Comparison of ENCODE assay signal across 8 cellular contexts in the genomic region with DNA sequence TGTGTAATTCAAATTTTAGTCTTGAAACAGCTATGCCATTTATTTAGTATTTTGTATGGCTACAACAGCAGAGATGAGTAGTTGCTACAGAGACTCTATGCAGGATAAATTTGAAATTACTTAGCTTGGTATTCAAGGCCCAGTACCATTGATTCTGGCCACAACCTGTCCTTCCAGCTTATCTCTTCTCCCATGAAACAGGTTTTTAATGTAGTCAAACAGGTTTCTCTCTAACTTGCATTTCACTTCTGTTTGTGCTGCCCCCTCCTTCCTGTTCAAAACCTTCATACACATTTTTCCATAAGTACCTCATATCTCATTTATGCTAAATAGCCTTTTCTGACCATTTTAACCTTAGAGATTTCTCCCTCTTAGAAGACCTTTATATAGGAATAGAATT. TPM values are rescaled to one million over a fixed set of nuclear protein-coding genes. Genes with fewer than 3 reads are reported as not detected.
DNase-seq lines count a peak whose midpoint lies in the region; ATAC-seq and TF ChIP-seq lines count a peak whose summit lies in the region.
"Had no signal": no experiment of that assay in that cellular context is flagged by ENCODE, and none has a peak within 500 bp of the region (broad histone marks: within the 10 kb centered on the region; RNA-seq: fewer than 3 reads in every experiment).

No MANE protein-coding gene starts in this region.

- no peak overlapping the region for H3K4me3 ChIP-seq in GM12865 (ENCODE audit: low read depth, low read length)
- H3K4me3 ChIP-seq in coronary artery, result peak overlapping the region; percentile 29
- H3K4me3 ChIP-seq in gastrocnemius medialis, result peak overlapping the region in 3 of 4 donors; percentile 93 to 99 (median 97)

- peak overlapping the region; percentile 47 to 99 for H3K27ac ChIP-seq in coronary artery
- peak overlapping the region; percentile 99 to 100 (median 99) for H3K27ac ChIP-seq in gastrocnemius medialis

- ATAC-seq in gastrocnemius medialis, result no peak
- no peak for ATAC-seq in HG03469 (IDR thresholded peaks at IDR 0.05; ENCODE audit: unreplicated experiment)

- no peaks in the 10 kb centered on the region for H3K36me3 ChIP-seq in gastrocnemius medialis

- no peak for TF ChIP-seq POLR2A in gastrocnemius medialis (IDR thresholded peaks at IDR 0.05)

- intact Hi-C loops in gastrocnemius medialis (cut with DNase I; ENCODE audit: low total_unique reads), result loop anchor here (10.0 kb wide), 1 partner anchor 990 kb away; a partner anchor contains a TSS

- no peak for TF ChIP-seq CTCF in GM12865 (IDR thresholded peaks at IDR 0.05; ENCODE audit: insufficient read depth, low read depth, low read length, missing control alignments)
- TF ChIP-seq CTCF in coronary artery (IDR thresholded peaks at IDR 0.05), result no peak
- no peak for TF ChIP-seq CTCF in gastrocnemius medialis (IDR thresholded peaks at IDR 0.05 in 4 of 5, conservative IDR thresholded peaks at IDR 0.05 in 1 of 5)

- no peaks in the 10 kb centered on the region for H3K27me3 ChIP-seq in gastrocnemius medialis

- DNase-seq in GM12865 (ENCODE audit: low read depth) (peak; percentile 14), NCI-H2029 treated with DMSO at 0.1 percent for 48 hours (lab: John Stamatoyannopoulos, UW) (peak; percentile 71), coronary artery (ENCODE audit: low spot score) (no peak), gastrocnemius medialis (no peak), SK-N-DZ (ENCODE audit: low spot score) (no peak)
- DNase-seq in stimulated activated CD4-positive, alpha-beta T cell treated with anti-CD3 and anti-CD28 coated beads, Interleukin-2, amount 100 ng/mL, for 48 hours, result no peak
- DNase-seq: NCI-H2171 treated with DMSO at 0.1 percent for 48 hours had no signal

- in situ Hi-C loops in gastrocnemius medialis (cut with MboI; ENCODE audit: low sequenced_read_pairs in 4 of 4), result no loop called here

- no peaks in the 10 kb centered on the region for H3K9me3 ChIP-seq in gastrocnemius medialis

- H3K4me1 ChIP-seq in gastrocnemius medialis, result peaks cover 66 to 68% of the 10 kb centered on the region in 2 donors

RNA-seq across cellular contexts. Expression of a gene that starts 3.3 kb away (rescaled TPM):
- total RNA-seq in gastrocnemius medialis, result 100 to 1,000 TPM in 2 of 4 donors, 10 to 100 TPM in 2; 84.4 to 222 (median 97.6) TPM
- 23.4 and 28.2 TPM in 2 replicates for polyA plus RNA-seq in SK-N-DZ (2014; cell fraction: cytosol; rRNA removed)
- 43.6 and 45.9 TPM in 2 replicates for polyA plus RNA-seq in SK-N-DZ (2014; cell fraction: nucleus; rRNA removed)

Comparison
In these comparisons a context has a peak if more than half of its experiments do, and no peak if none do; other contexts are left out.
1. DNase-seq: peak in GM12865 (single experiment) and NCI-H2029 treated with DMSO at 0.1 percent for 48 hours (single experiment); none in coronary artery (single experiment), gastrocnemius medialis (0 of 2), SK-N-DZ (single experiment) and stimulated activated CD4-positive, alpha-beta T cell treated with anti-CD3 and anti-CD28 coated beads, Interleukin-2, amount 100 ng/mL, for 48 hours (0 of 2).